ENCODE assay signal across 27 cellular contexts in the genomic region with DNA sequence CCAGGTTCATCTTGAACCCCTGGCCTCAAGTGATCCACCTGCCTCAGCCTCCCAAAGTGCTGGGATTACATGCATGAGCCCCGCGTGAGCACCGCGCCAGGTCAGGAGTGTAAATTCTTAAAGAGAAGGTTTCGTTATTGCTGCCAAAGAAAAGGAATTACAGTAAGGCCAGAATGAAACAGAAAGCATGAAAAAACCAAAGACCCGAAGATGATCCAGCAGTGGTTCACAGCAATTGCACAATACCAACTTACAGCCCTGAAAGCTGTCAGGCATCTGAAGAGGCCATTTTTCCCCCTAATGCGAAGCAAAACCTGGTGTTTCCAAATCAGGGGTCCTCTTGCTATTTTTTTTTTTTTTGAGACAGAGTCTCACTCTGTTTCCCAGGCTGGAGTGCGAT. TPM values are rescaled to one million over a fixed set of nuclear protein-coding genes. Genes with fewer than 3 reads are reported as not detected.
A peak's percentile ranks its signal among the peaks of the same experiment; 100 is the strongest.
DNase-seq lines count a peak whose midpoint lies in the region; ATAC-seq and TF ChIP-seq lines count a peak whose summit lies in the region.
"Had no signal": no experiment of that assay in that cellular context is flagged by ENCODE, and none has a peak within 500 bp of the region (broad histone marks: within the 10 kb centered on the region; RNA-seq: fewer than 3 reads in every experiment).

No MANE protein-coding gene starts in this region.

- no peak overlapping the region for H2AFZ ChIP-seq in H9 (ENCODE audit: low read length)

- TF ChIP-seq POLR2A in NB4 (IDR thresholded peaks at IDR 0.05; ENCODE audit: extremely low read depth, insufficient read length) (no peak), adrenal gland (IDR thresholded peaks at IDR 0.05) (no peak)

- no peaks in the 10 kb centered on the region for H4K20me1 ChIP-seq in H9 (ENCODE audit: control insufficient read depth, insufficient read depth, insufficient read length)

- H3K4ac ChIP-seq in H9 (ENCODE audit: low read depth, low read length) = no peak overlapping the region

- H3K27me3 Mint-ChIP-seq in Calu3 (ENCODE audit: unreplicated experiment) (no peaks in the 10 kb centered on the region), H9 (ENCODE audit: low read depth) (no peaks in the 10 kb centered on the region; the same call in 1 of the 2 replicates)
- no peaks in the 10 kb centered on the region for H3K27me3 Mint-ChIP-seq in activated CD4-positive, alpha-beta memory T cell treated with anti-CD3 and anti-CD28 coated beads, Interleukin-2, amount 10 ng/mL, durations not matched to agents 7 days and 5 days
- H3K27me3 Mint-ChIP-seq: activated naive CD4-positive, alpha-beta T cell treated with anti-CD3 and anti-CD28 coated beads, Interleukin-2, amount 50 U/mL, for 24 hours; CD4-positive, alpha-beta memory T cell; T-cell had no signal

- TF ChIP-seq CTCF in NB4 (IDR thresholded peaks at IDR 0.05; ENCODE audit: low read depth, low read length) = no peak
- no peak for TF ChIP-seq CTCF in adrenal gland (IDR thresholded peaks at IDR 0.05)
- TF ChIP-seq CTCF in lower lobe of right lung (IDR thresholded peaks at IDR 0.05) = no peak
- no peak for TF ChIP-seq CTCF in Calu3 (IDR thresholded peaks at IDR 0.05; ENCODE audit: unreplicated experiment)
- TF ChIP-seq CTCF in H9 (conservative IDR thresholded peaks at IDR 0.05) = no peak

- CTCF ChIA-PET in Calu3 (lab: Charles Lee) = no interaction called here
- CTCF ChIA-PET in activated CD4-positive, alpha-beta memory T cell treated with anti-CD3 and anti-CD28 coated beads, Interleukin-2, amount 10 ng/mL, durations not matched to agents 7 days and 5 days (lab: Charles Lee) = interaction anchor here (0.6 to 1.7 kb wide), 3 partner anchors 22 to 81 kb away, joined by 3 to 5 read pairs (median 3); no protein-coding TSS in a partner anchor

- H2BK15ac ChIP-seq in H9 (ENCODE audit: low read depth, low read length) = no peak overlapping the region

- no peak overlapping the region for H4K5ac ChIP-seq in H9 (ENCODE audit: insufficient read length, low read depth, low read length)

- H3K9me3 ChIP-seq in adrenal gland (replicated peaks in 1 of 3) (no peaks in the 10 kb centered on the region), lower lobe of right lung (no peaks in the 10 kb centered on the region), H9 (ENCODE audit: control insufficient read depth, low read depth, low read length) (no peaks in the 10 kb centered on the region)
- H3K9me3 ChIP-seq: HAP-1, psoas muscle had no signal

- no peak overlapping the region for H4K8ac ChIP-seq in H9 (replicated peaks; ENCODE audit: insufficient read length, low read depth, low read length)

- H3K56ac ChIP-seq in H9 (ENCODE audit: insufficient read length, low read depth, low read length) = no peak overlapping the region

- POLR2A ChIA-PET in activated CD4-positive, alpha-beta memory T cell treated with anti-CD3 and anti-CD28 coated beads, Interleukin-2, amount 10 ng/mL, durations not matched to agents 7 days and 5 days (lab: Charles Lee) = interaction anchor here (1.6 kb wide), 1 partner anchor 10 kb away, joined by 6 read pairs; a partner anchor contains a TSS

- H3K27ac ChIP-seq in adrenal gland (peak overlapping the region in 3 of 5 donors; percentile 3 to 40 (median 23)), lower lobe of right lung (peak overlapping the region; percentile 21), H9 (ENCODE audit: insufficient read length, low read depth, low read length) (no peak overlapping the region)
- H3K27ac ChIP-seq: psoas muscle, WERI-Rb-1 had no signal

- no peak overlapping the region for H3K14ac ChIP-seq in H9 (ENCODE audit: insufficient read depth, low read length)

- no peak overlapping the region for H3K18ac ChIP-seq in H9 (ENCODE audit: insufficient read length, low read depth, low read length)

- H3K4me3 ChIP-seq in NB4 (ENCODE audit: low read depth, low read length) = no peak overlapping the region
- H3K4me3 ChIP-seq in adrenal gland = no peak overlapping the region
- H3K4me3 ChIP-seq in lower lobe of right lung = no peak overlapping the region
- H3K4me3 ChIP-seq: HAP-1, psoas muscle, skin epidermis had no signal

- H3K4me1 Mint-ChIP-seq in Calu3 (ENCODE audit: low read depth, unreplicated experiment) = no peaks in the 10 kb centered on the region
- H3K4me1 Mint-ChIP-seq in activated CD4-positive, alpha-beta memory T cell treated with anti-CD3 and anti-CD28 coated beads, Interleukin-2, amount 10 ng/mL, durations not matched to agents 7 days and 5 days = peaks cover 18% of the 10 kb centered on the region
- H3K4me1 Mint-ChIP-seq in H9 = no peaks in the 10 kb centered on the region

- DNase-seq in AG20443 (ENCODE audit: low spot score) (peak; percentile 35), NB4 (ENCODE audit: low read depth) (peak; percentile 53), adrenal gland (peak in 1 of 7 donors; percentile 47), lower lobe of right lung (no peak), Calu3 (no peak), H9 (no peak)
- no peak for DNase-seq in activated CD4-positive, alpha-beta memory T cell treated with anti-CD3 and anti-CD28 coated beads, Interleukin-2, amount 10 ng/mL, durations not matched to agents 7 days and 5 days
- DNase-seq: ACHN; activated CD8-positive, alpha-beta T cell treated with anti-CD3 and anti-CD28 coated beads, Interleukin-2, amount 10 ng/mL, durations not matched to agents 7 days and 5 days; activated T-cell treated with anti-CD3 and anti-CD28 coated beads, Interleukin-2, amount 50 U/mL, for 48 hours; CD4-positive, alpha-beta memory T cell; foreskin melanocyte; kidney; mesendoderm; NCI-H187; NCI-H345; psoas muscle; SHP77; stimulated activated CD4-positive, alpha-beta T cell treated with anti-CD3 and anti-CD28 coated beads, Interleukin-4, amount 100 ng/mL, for 24 hours; substantia nigra; T-cell; WERI-Rb-1 had no signal

- no peak overlapping the region for H3K23ac ChIP-seq in H9 (ENCODE audit: insufficient read length, low read depth, low read length)

- no peak overlapping the region for H2BK5ac ChIP-seq in H9 (ENCODE audit: insufficient read length, low read length)

- no peak overlapping the region for H2BK20ac ChIP-seq in H9 (ENCODE audit: low read depth, low read length, poor library complexity, severe bottlenecking)

- no peaks in the 10 kb centered on the region for H3K79me1 ChIP-seq in H9 (ENCODE audit: insufficient read depth, low read depth, low read length, poor library complexity, severe bottlenecking)

- intact Hi-C loops in adrenal gland (cut with DNase I) (no loop called here), lower lobe of right lung (cut with DNase I) (no loop called here), Calu3 (cut with micrococcal nuclease; ENCODE audit: unreplicated experiment) (no loop called here)

- H3K9ac ChIP-seq in H9 (ENCODE audit: extremely low read depth, insufficient read length, low read length) = no peak overlapping the region

- H3K27me3 ChIP-seq in adrenal gland (no peaks in the 10 kb centered on the region), lower lobe of right lung (ENCODE audit: low read depth) (no peaks in the 10 kb centered on the region), H9 (ENCODE audit: insufficient read depth, low read length) (no peaks in the 10 kb centered on the region)

- H3K4me3 Mint-ChIP-seq in Calu3 (ENCODE audit: low read depth, unreplicated experiment) = no peak overlapping the region
- no peak overlapping the region for H3K4me3 Mint-ChIP-seq in activated CD4-positive, alpha-beta memory T cell treated with anti-CD3 and anti-CD28 coated beads, Interleukin-2, amount 10 ng/mL, durations not matched to agents 7 days and 5 days
- no peak overlapping the region for H3K4me3 Mint-ChIP-seq in H9
- H3K4me3 Mint-ChIP-seq: activated CD8-positive, alpha-beta T cell treated with anti-CD3 and anti-CD28 coated beads, Interleukin-2, amount 10 ng/mL, durations not matched to agents 7 days and 5 days; activated naive CD4-positive, alpha-beta T cell treated with anti-CD3 and anti-CD28 coated beads, Interleukin-2, amount 50 U/mL, for 24 hours; CD4-positive, alpha-beta memory T cell; neural crest cell; T-cell had no signal

- peaks cover 0 to 76% of the 10 kb centered on the region in 2 donors for H3K36me3 ChIP-seq in adrenal gland (replicated peaks in 1 of 2)
- peaks cover 80% of the 10 kb centered on the region for H3K36me3 ChIP-seq in lower lobe of right lung

- H3K9me3 Mint-ChIP-seq in Calu3 (ENCODE audit: low read depth, unreplicated experiment) (no peaks in the 10 kb centered on the region), H9 (no peaks in the 10 kb centered on the region)
- no peaks in the 10 kb centered on the region for H3K9me3 Mint-ChIP-seq in activated CD4-positive, alpha-beta memory T cell treated with anti-CD3 and anti-CD28 coated beads, Interleukin-2, amount 10 ng/mL, durations not matched to agents 7 days and 5 days
- H3K9me3 Mint-ChIP-seq: activated naive CD4-positive, alpha-beta T cell treated with anti-CD3 and anti-CD28 coated beads, Interleukin-2, amount 50 U/mL, for 24 hours; CD4-positive, alpha-beta memory T cell; neural crest cell; T-cell had no signal

- H3K4me2 ChIP-seq in H9 (ENCODE audit: insufficient read depth, insufficient read length, low read length) = no peak overlapping the region

- H3K27ac Mint-ChIP-seq in Calu3 (ENCODE audit: unreplicated experiment) (no peak overlapping the region), H9 (no peak overlapping the region)
- no peak overlapping the region for H3K27ac Mint-ChIP-seq in activated CD4-positive, alpha-beta memory T cell treated with anti-CD3 and anti-CD28 coated beads, Interleukin-2, amount 10 ng/mL, durations not matched to agents 7 days and 5 days
- H3K27ac Mint-ChIP-seq: activated CD8-positive, alpha-beta T cell treated with anti-CD3 and anti-CD28 coated beads, Interleukin-2, amount 10 ng/mL, durations not matched to agents 7 days and 5 days; activated naive CD4-positive, alpha-beta T cell treated with anti-CD3 and anti-CD28 coated beads, Interleukin-2, amount 50 U/mL, for 24 hours; T-cell had no signal

- 67 to 81% (median 70%) methylated on average over 8 of the region's 8 CpGs for WGBS in adrenal gland, 4 donors
- no CpG with 5 or more reads among the region's 8 CpGs for WGBS in H9 (ENCODE audit: extremely low coverage, insufficient read length, low lambda C conversion rate)

- H3K4me1 ChIP-seq in adrenal gland (replicated peaks in 1 of 2) (peaks cover 3 to 11% of the 10 kb centered on the region in 2 donors), lower lobe of right lung (peaks cover 11% of the 10 kb centered on the region), H9 (ENCODE audit: insufficient read depth, low read length) (no peaks in the 10 kb centered on the region)
- H3K4me1 ChIP-seq: HAP-1 had no signal

- ATAC-seq in lower lobe of right lung (no peak), GM21423 (IDR thresholded peaks at IDR 0.05; ENCODE audit: unreplicated experiment) (no peak)
- ATAC-seq: activated CD8-positive, alpha-beta T cell treated with anti-CD3 and anti-CD28 coated beads, Interleukin-2, amount 10 ng/mL, durations not matched to agents 7 days and 5 days; psoas muscle; T-cell had no signal

- H3K23me2 ChIP-seq in H9 (ENCODE audit: insufficient read length, low read depth, low read length, poor library complexity, severe bottlenecking) = no peaks in the 10 kb centered on the region

- no peak overlapping the region for H4K91ac ChIP-seq in H9 (ENCODE audit: insufficient read length, low read depth, low read length)

- BruUV-seq in Calu3 (replicated peaks; lab: Mats Ljungman, UMichigan) = no TSS peak

- H3K79me2 ChIP-seq in H9 (ENCODE audit: insufficient read depth, low read length) = no peaks in the 10 kb centered on the region

- H2BK12ac ChIP-seq in H9 (ENCODE audit: insufficient read length, low read depth, low read length) = no peak overlapping the region

- H3T11ph ChIP-seq in H9 (ENCODE audit: low read length) = no peak overlapping the region

- peaks cover 73% of the 10 kb centered on the region for H3K36me3 Mint-ChIP-seq in Calu3 (ENCODE audit: insufficient read depth, unreplicated experiment)
- peaks cover 65% of the 10 kb centered on the region for H3K36me3 Mint-ChIP-seq in activated CD4-positive, alpha-beta memory T cell treated with anti-CD3 and anti-CD28 coated beads, Interleukin-2, amount 10 ng/mL, durations not matched to agents 7 days and 5 days (ENCODE audit: low read depth)
- H3K36me3 Mint-ChIP-seq in H9 (ENCODE audit: insufficient read depth in 1 of 3, low read depth in 3 of 3) = peaks cover 32 to 65% (median 61%) of the 10 kb centered on the region in 3 experiments

- H2BK120ac ChIP-seq in H9 (ENCODE audit: low read depth, low read length, poor library complexity, severe bottlenecking) = no peak overlapping the region

- H2AK5ac ChIP-seq in H9 (ENCODE audit: insufficient read length, low read length) = no peak overlapping the region

RNA-seq across cellular contexts. Expression of a gene that starts 10.3 kb away (rescaled TPM):
- total RNA-seq in adrenal gland (1,000 to 10,000 TPM in 2 of 8 donors, 100 to 1,000 TPM in 1, 10 to 100 TPM in 5; 70.4 to 1,877 (median 81.8) TPM), lower lobe of right lung (91.4 TPM), Calu3 (2022) (65.3 and 70.9 TPM in 2 replicates), H9 (2021) (77.2 and 79.0 TPM in 2 replicates)
- 10 to 100 TPM; 39.5 to 82.8 (median 43.8) TPM for polyA plus RNA-seq in adrenal gland
- 10 to 100 TPM; 71.8 to 73.5 TPM for total RNA-seq in activated CD4-positive, alpha-beta memory T cell treated with anti-CD3 and anti-CD28 coated beads, Interleukin-2, amount 10 ng/mL, durations not matched to agents 7 days and 5 days

RNA-seq across cellular contexts. Expression of a gene that starts 20.6 kb away (rescaled TPM):
- total RNA-seq in adrenal gland (100 to 1,000 TPM in 2 of 8 donors, 10 to 100 TPM in 6; 28.6 to 125 (median 62.8) TPM), lower lobe of right lung (37.3 TPM), Calu3 (2022) (101 and 113 TPM in 2 replicates), H9 (2021) (141 and 147 TPM in 2 replicates)
- 100 to 1,000 TPM in 1 of 3 donors, 10 to 100 TPM in 2; 20.9 to 134 (median 21.6) TPM for polyA plus RNA-seq in adrenal gland
- 10 to 100 TPM; 46.3 to 49.8 TPM for total RNA-seq in activated CD4-positive, alpha-beta memory T cell treated with anti-CD3 and anti-CD28 coated beads, Interleukin-2, amount 10 ng/mL, durations not matched to agents 7 days and 5 days

RNA-seq across cellular contexts. Expression of a gene that starts 25.6 kb away (rescaled TPM):
- total RNA-seq in adrenal gland = under 1 TPM in 4 of 8 donors, not detected in 4; 0.15 to 0.28 (median 0.23) TPM
- 1 to 10 TPM in 1 of 3 donors, under 1 TPM in 2; 0.09 to 1.2 (median 0.64) TPM for polyA plus RNA-seq in adrenal gland
- total RNA-seq in lower lobe of right lung = 0.83 TPM
- total RNA-seq in Calu3 (2022) = 0.85 and 1.0 TPM in 2 replicates
- total RNA-seq in activated CD4-positive, alpha-beta memory T cell treated with anti-CD3 and anti-CD28 coated beads, Interleukin-2, amount 10 ng/mL, durations not matched to agents 7 days and 5 days = 1 to 10 TPM in 1 of 2 experiments, under 1 TPM in 1; 0.98 to 1.2 TPM
- total RNA-seq in H9 (2021) = 1.2 and 1.4 TPM in 2 replicates

RNA-seq across cellular contexts. Expression of a gene that starts 37.1 kb away (rescaled TPM):
- total RNA-seq in adrenal gland (100 to 1,000 TPM in 4 of 8 donors, 10 to 100 TPM in 4; 74.5 to 207 (median 104) TPM), lower lobe of right lung (134 TPM), Calu3 (2022) (112 and 121 TPM in 2 replicates), H9 (2021) (12.7 and 13.3 TPM in 2 replicates)
- 10 to 100 TPM; 13.1 to 26.8 (median 14.8) TPM for polyA plus RNA-seq in adrenal gland
- 10 to 100 TPM; 88.5 to 98.6 TPM for total RNA-seq in activated CD4-positive, alpha-beta memory T cell treated with anti-CD3 and anti-CD28 coated beads, Interleukin-2, amount 10 ng/mL, durations not matched to agents 7 days and 5 days

RNA-seq across cellular contexts. Expression of a gene that starts 48.3 kb away (rescaled TPM):
- total RNA-seq in adrenal gland (10 to 100 TPM; 16.8 to 72.2 (median 40.9) TPM), lower lobe of right lung (54.5 TPM), Calu3 (2022) (30.4 and 32.1 TPM in 2 replicates), H9 (2021) (62.7 and 66.3 TPM in 2 replicates)
- 10 to 100 TPM; 11.2 to 20.4 (median 20.0) TPM for polyA plus RNA-seq in adrenal gland
- 10 to 100 TPM; 60.2 to 66.5 TPM for total RNA-seq in activated CD4-positive, alpha-beta memory T cell treated with anti-CD3 and anti-CD28 coated beads, Interleukin-2, amount 10 ng/mL, durations not matched to agents 7 days and 5 days

Comparison
In these comparisons a context has a peak if more than half of its experiments do, and no peak if none do; other contexts are left out.
1. DNase-seq: peak in AG20443 (single experiment) and NB4 (single experiment); none in lower lobe of right lung (single experiment), Calu3 (single experiment), activated CD4-positive, alpha-beta memory T cell treated with anti-CD3 and anti-CD28 coated beads, Interleukin-2, amount 10 ng/mL, durations not matched to agents 7 days and 5 days (single experiment) and H9 (single experiment).